Comparison of ENCODE assay signal across 9 cellular contexts in genomic region chr6:119541132-119541905, GRCh38.
A peak's percentile ranks its signal among the peaks of the same experiment; 100 is the strongest.
DNase-seq lines count a peak whose midpoint lies in the region; ATAC-seq and TF ChIP-seq lines count a peak whose summit lies in the region.
"Had no signal": no experiment of that assay in that cellular context is flagged by ENCODE, and none has a peak within 500 bp of the region (broad histone marks: within the 10 kb centered on the region; RNA-seq: fewer than 3 reads in every experiment).

No MANE protein-coding gene starts in this region.

- in situ Hi-C loops in KBM-7 (cut with MboI; ENCODE audit: low pct_unique_long_range_greater_than_20kb, low sequenced_read_pairs): no loop called here

- intact Hi-C loops in upper lobe of right lung (cut with DNase I): no loop called here
- intact Hi-C loops in Calu3 (cut with micrococcal nuclease; ENCODE audit: unreplicated experiment): no loop called here

- H3K4me1 Mint-ChIP-seq in Calu3 (ENCODE audit: low read depth, unreplicated experiment): no peaks in the 10 kb centered on the region
- H3K4me1 Mint-ChIP-seq: activated naive CD4-positive, alpha-beta T cell treated with anti-CD3 and anti-CD28 coated beads, Interleukin-2, amount 50 U/mL, for 24 hours had no signal

- H3K27ac Mint-ChIP-seq in Calu3 (ENCODE audit: unreplicated experiment): no peak overlapping the region
- H3K27ac Mint-ChIP-seq: activated naive CD4-positive, alpha-beta T cell treated with anti-CD3 and anti-CD28 coated beads, Interleukin-2, amount 50 U/mL, for 24 hours had no signal

- H3K27me3 ChIP-seq in kidney epithelial cell (ENCODE audit: control insufficient read depth, insufficient read depth, low read length) (no peaks in the 10 kb centered on the region), upper lobe of right lung (no peaks in the 10 kb centered on the region)

- BruUV-seq in Calu3 (replicated peaks; lab: Mats Ljungman, UMichigan): no TSS peak

- no peaks in the 10 kb centered on the region for H3K4me1 ChIP-seq in upper lobe of right lung

- H3K4me3 ChIP-seq in kidney epithelial cell (ENCODE audit: low read depth, low read length): no peak overlapping the region
- H3K4me3 ChIP-seq in upper lobe of right lung: no peak overlapping the region

- H3K9me3 Mint-ChIP-seq in Calu3 (ENCODE audit: low read depth, unreplicated experiment): peaks cover 3% of the 10 kb centered on the region
- H3K9me3 Mint-ChIP-seq: activated naive CD4-positive, alpha-beta T cell treated with anti-CD3 and anti-CD28 coated beads, Interleukin-2, amount 50 U/mL, for 24 hours had no signal

- no peaks in the 10 kb centered on the region for H3K27me3 Mint-ChIP-seq in Calu3 (ENCODE audit: unreplicated experiment)

- H3K36me3 ChIP-seq in kidney epithelial cell (ENCODE audit: control insufficient read depth, insufficient read depth, low read length) (no peaks in the 10 kb centered on the region), upper lobe of right lung (no peaks in the 10 kb centered on the region)

- DNase-seq in HPDE6-E6E7 (ENCODE audit: extremely low spot score) (peak; percentile 5), amniotic epithelial cell (ENCODE audit: low read depth) (peak; percentile 100), kidney epithelial cell (ENCODE audit: low read depth) (peak; percentile 71), upper lobe of right lung (no peak), KBM-7 (no peak), Calu3 (no peak)
- DNase-seq: NCI-H2029 had no signal

- no peak overlapping the region for H3K27ac ChIP-seq in upper lobe of right lung

- H3K36me3 Mint-ChIP-seq in Calu3 (ENCODE audit: insufficient read depth, unreplicated experiment): no peaks in the 10 kb centered on the region
- H3K36me3 Mint-ChIP-seq: activated naive CD4-positive, alpha-beta T cell treated with anti-CD3 and anti-CD28 coated beads, Interleukin-2, amount 50 U/mL, for 24 hours had no signal

- TF ChIP-seq CTCF in kidney epithelial cell (IDR thresholded peaks at IDR 0.05; ENCODE audit: insufficient read depth, low read length, poor library complexity, severe bottlenecking) (no peak), upper lobe of right lung (IDR thresholded peaks at IDR 0.05) (no peak), Calu3 (IDR thresholded peaks at IDR 0.05; ENCODE audit: unreplicated experiment) (no peak)

- no peak overlapping the region for H3K4me3 Mint-ChIP-seq in Calu3 (ENCODE audit: low read depth, unreplicated experiment)
- H3K4me3 Mint-ChIP-seq: activated naive CD4-positive, alpha-beta T cell treated with anti-CD3 and anti-CD28 coated beads, Interleukin-2, amount 50 U/mL, for 24 hours had no signal

- CTCF ChIA-PET in Calu3 (lab: Charles Lee): interaction anchor here (0.6 kb wide), 1 partner anchor 309 kb away, joined by 7 read pairs; no protein-coding TSS in a partner anchor

- H3K9me3 ChIP-seq in upper lobe of right lung: no peaks in the 10 kb centered on the region

- ATAC-seq in upper lobe of right lung (peak; percentile 21), HG03565 (IDR thresholded peaks at IDR 0.05; ENCODE audit: unreplicated experiment) (no peak)

Comparison
In these comparisons a context has a peak if more than half of its experiments do, and no peak if none do; other contexts are left out.
1. DNase-seq: peak in HPDE6-E6E7 (single experiment), amniotic epithelial cell (single experiment) and kidney epithelial cell (single experiment); none in upper lobe of right lung (single experiment), KBM-7 (single experiment) and Calu3 (single experiment).